Comparison of ENCODE assay signal across 8 cellular contexts in genomic region chr1:7616076-7616833, GRCh38.
DNase-seq lines count a peak whose midpoint lies in the region; ATAC-seq and TF ChIP-seq lines count a peak whose summit lies in the region.

No MANE protein-coding gene starts in this region.

- H3K27me3 Mint-ChIP-seq in activated T-cell treated with anti-CD3 and anti-CD28 coated beads, Interleukin-2, amount 50 U/mL, for 4 hours (ENCODE audit: low read depth), result peaks cover 13% of the 10 kb centered on the region
- H3K27me3 Mint-ChIP-seq in activated CD8-positive, alpha-beta T cell treated with anti-CD3 and anti-CD28 coated beads for 36 hours, result peaks cover 2% of the 10 kb centered on the region

- CTCF ChIA-PET in activated CD8-positive, alpha-beta T cell treated with anti-CD3 and anti-CD28 coated beads for 36 hours (lab: Charles Lee), result no interaction called here

- no peaks in the 10 kb centered on the region for H3K4me1 Mint-ChIP-seq in activated T-cell treated with anti-CD3 and anti-CD28 coated beads, Interleukin-2, amount 50 U/mL, for 4 hours (ENCODE audit: low read depth)
- H3K4me1 Mint-ChIP-seq in activated CD8-positive, alpha-beta T cell treated with anti-CD3 and anti-CD28 coated beads for 36 hours (ENCODE audit: low read depth), result no peaks in the 10 kb centered on the region

- POLR2A ChIA-PET in activated CD8-positive, alpha-beta T cell treated with anti-CD3 and anti-CD28 coated beads for 36 hours (lab: Charles Lee), result no interaction called here

- no peak for TF ChIP-seq POLR2A in spleen (IDR thresholded peaks at IDR 0.05)

- DNase-seq in activated T-cell treated with anti-CD3 and anti-CD28 coated beads for 1 hour (ENCODE audit: low read depth) (peak; percentile 17), left cardiac atrium (peak; percentile 54), spleen (peak; percentile 54), foreskin melanocyte (no peak)
- DNase-seq in activated T-cell treated with anti-CD3 and anti-CD28 coated beads, Interleukin-2, amount 50 U/mL, for 4 hours, result no peak
- peak; percentile 48 for DNase-seq in activated CD8-positive, alpha-beta T cell treated with anti-CD3 and anti-CD28 coated beads for 36 hours

- TF ChIP-seq CTCF in activated CD8-positive, alpha-beta T cell treated with anti-CD3 and anti-CD28 coated beads for 36 hours (IDR thresholded peaks at IDR 0.05), result no peak
- no peak for TF ChIP-seq CTCF in spleen (IDR thresholded peaks at IDR 0.05 in 8 of 11, conservative IDR thresholded peaks at IDR 0.05 in 3 of 11)

- no peak for ATAC-seq in activated T-cell treated with anti-CD3 and anti-CD28 coated beads, Interleukin-2, amount 50 U/mL, for 4 hours
- no peak for ATAC-seq in activated CD8-positive, alpha-beta T cell treated with anti-CD3 and anti-CD28 coated beads for 36 hours
- ATAC-seq in left cardiac atrium (peak; percentile 57 to 60), GM21367 (IDR thresholded peaks at IDR 0.05; ENCODE audit: unreplicated experiment) (no peak), HG03097 (IDR thresholded peaks at IDR 0.05; ENCODE audit: low FRiP score, unreplicated experiment) (no peak)

- H3K9me3 Mint-ChIP-seq in activated T-cell treated with anti-CD3 and anti-CD28 coated beads, Interleukin-2, amount 50 U/mL, for 4 hours, result no peaks in the 10 kb centered on the region
- no peaks in the 10 kb centered on the region for H3K9me3 Mint-ChIP-seq in activated CD8-positive, alpha-beta T cell treated with anti-CD3 and anti-CD28 coated beads for 36 hours

- intact Hi-C loops in activated CD8-positive, alpha-beta T cell treated with anti-CD3 and anti-CD28 coated beads for 36 hours (cut with micrococcal nuclease), result no loop called here
- intact Hi-C loops in left cardiac atrium (cut with DNase I), result no loop called here
- intact Hi-C loops in spleen (cut with DNase I; ENCODE audit: low total_unique reads), result no loop called here

- no peaks in the 10 kb centered on the region for H3K36me3 ChIP-seq in spleen

- no peak overlapping the region for H3K27ac Mint-ChIP-seq in activated CD8-positive, alpha-beta T cell treated with anti-CD3 and anti-CD28 coated beads for 36 hours

- H3K4me3 Mint-ChIP-seq in activated T-cell treated with anti-CD3 and anti-CD28 coated beads, Interleukin-2, amount 50 U/mL, for 4 hours, result no peak overlapping the region
- no peak overlapping the region for H3K4me3 Mint-ChIP-seq in activated CD8-positive, alpha-beta T cell treated with anti-CD3 and anti-CD28 coated beads for 36 hours

- no peak overlapping the region for H3K27ac ChIP-seq in spleen

- H3K4me3 ChIP-seq in spleen, result no peak overlapping the region

- H3K9me3 ChIP-seq in spleen, result no peaks in the 10 kb centered on the region

- H3K36me3 Mint-ChIP-seq in activated T-cell treated with anti-CD3 and anti-CD28 coated beads, Interleukin-2, amount 50 U/mL, for 4 hours (ENCODE audit: insufficient read depth), result no peaks in the 10 kb centered on the region
- no peaks in the 10 kb centered on the region for H3K36me3 Mint-ChIP-seq in activated CD8-positive, alpha-beta T cell treated with anti-CD3 and anti-CD28 coated beads for 36 hours (ENCODE audit: low read depth)

- peaks cover 0 to 5% (median 0%) of the 10 kb centered on the region in 6 donors for H3K4me1 ChIP-seq in spleen

- 34 to 38% (median 35%) methylated on average over 14 of the region's 14 CpGs for WGBS in spleen, 5 donors

- peaks cover 0 to 39% (median 0%) of the 10 kb centered on the region in 7 donors for H3K27me3 ChIP-seq in spleen (replicated peaks in 1 of 7)

Comparison
In these comparisons a context has a peak if more than half of its experiments do, and no peak if none do; other contexts are left out.
1. DNase-seq: peak in activated T-cell treated with anti-CD3 and anti-CD28 coated beads for 1 hour (single experiment), activated CD8-positive, alpha-beta T cell treated with anti-CD3 and anti-CD28 coated beads for 36 hours (single experiment), left cardiac atrium (single experiment) and spleen (single experiment); none in activated T-cell treated with anti-CD3 and anti-CD28 coated beads, Interleukin-2, amount 50 U/mL, for 4 hours (single experiment) and foreskin melanocyte (single experiment).
2. ATAC-seq: peak in left cardiac atrium (2 of 2); none in activated T-cell treated with anti-CD3 and anti-CD28 coated beads, Interleukin-2, amount 50 U/mL, for 4 hours (0 of 2), activated CD8-positive, alpha-beta T cell treated with anti-CD3 and anti-CD28 coated beads for 36 hours (single experiment), GM21367 (single experiment) and HG03097 (single experiment).